In genomic region chr10:131902211-131902610, GRCh38 we compare ENCODE assay signal across 8 cellular contexts. TPM values are rescaled to one million over a fixed set of nuclear protein-coding genes. Genes with fewer than 3 reads are reported as not detected.
DNase-seq lines count a peak whose midpoint lies in the region; ATAC-seq and TF ChIP-seq lines count a peak whose summit lies in the region.

No MANE protein-coding gene starts in this region.

- H3K27ac ChIP-seq in WERI-Rb-1 = no peak overlapping the region
- peak overlapping the region; percentile 85 for H3K27ac ChIP-seq in skeletal muscle tissue (ENCODE audit: low read depth, low read length)

- DNase-seq in HAP-1 (ENCODE audit: low spot score in 2 of 2) (peak in 1 of 2 experiments; percentile 24), WERI-Rb-1 (no peak), glutamatergic neuron (no peak), NCI-H2196 treated with DMSO at 0.1 percent for 48 hours (lab: John Stamatoyannopoulos, UW; ENCODE audit: unreplicated experiment) (no peak), germinal center (ENCODE audit: low spot score) (no peak)
- DNase-seq in activated CD4-positive, alpha-beta T cell treated with anti-CD3 and anti-CD28 coated beads, Interleukin-2, amount 50 U/mL, for 48 hours = no peak

- H3K4me3 Mint-ChIP-seq in glutamatergic neuron (ENCODE audit: unreplicated experiment) = peak overlapping the region; percentile 87

- H3K9me3 ChIP-seq in HAP-1 (no peaks in the 10 kb centered on the region), WERI-Rb-1 (ENCODE audit: severe bottlenecking) (no peaks in the 10 kb centered on the region), skeletal muscle tissue (ENCODE audit: control insufficient read depth in 3 of 3, low read length in 3 of 3) (no peaks in the 10 kb centered on the region)

- peak overlapping the region; percentile 85 to 89 (median 85) for H3K9ac ChIP-seq in skeletal muscle tissue (ENCODE audit: low read depth in 1 of 3, low read length in 3 of 3)

- peaks cover 5% of the 10 kb centered on the region for H3K27me3 Mint-ChIP-seq in glutamatergic neuron (ENCODE audit: unreplicated experiment)

- no peak for ATAC-seq in GM18870 (IDR thresholded peaks at IDR 0.05; ENCODE audit: unreplicated experiment)

- in situ Hi-C loops in HAP-1 (cut with MboI; ENCODE audit: low sequenced_read_pairs) = no loop called here

- H3K36me3 ChIP-seq in HAP-1 (replicated peaks) (peaks cover 13% of the 10 kb centered on the region), WERI-Rb-1 (peaks cover 12% of the 10 kb centered on the region), skeletal muscle tissue (ENCODE audit: control insufficient read depth in 3 of 3, insufficient read depth in 3 of 3, low read length in 3 of 3) (peaks cover 4 to 7% (median 6%) of the 10 kb centered on the region in 3 donors)

- H3K9me3 Mint-ChIP-seq in glutamatergic neuron (ENCODE audit: unreplicated experiment) = peaks cover 3% of the 10 kb centered on the region

- H3K4me1 Mint-ChIP-seq in glutamatergic neuron (ENCODE audit: low read depth, unreplicated experiment) = peaks cover 20% of the 10 kb centered on the region

- no peaks in the 10 kb centered on the region for H3K27me3 ChIP-seq in HAP-1 (ENCODE audit: low read depth)
- peaks cover 29% of the 10 kb centered on the region for H3K27me3 ChIP-seq in WERI-Rb-1 (ENCODE audit: insufficient read depth, low read depth, severe bottlenecking)
- peaks cover 14% of the 10 kb centered on the region in 3 donors for H3K27me3 ChIP-seq in skeletal muscle tissue (ENCODE audit: control insufficient read depth in 3 of 3, insufficient read depth in 3 of 3, low read length in 3 of 3)

- H3K4me3 ChIP-seq in HAP-1 (peak overlapping the region; percentile 82), WERI-Rb-1 (ENCODE audit: low read depth, low read length) (peak overlapping the region; percentile 78; the same call in 1 of the 2 replicates), skeletal muscle tissue (ENCODE audit: low read length in 3 of 3) (peak overlapping the region; percentile 80 to 86 (median 82))

- H3K4me1 ChIP-seq in HAP-1 = peaks cover 13% of the 10 kb centered on the region
- H3K4me1 ChIP-seq in skeletal muscle tissue (ENCODE audit: control insufficient read depth in 3 of 3, insufficient read depth in 3 of 3, low read length in 3 of 3) = peaks cover 29 to 42% (median 31%) of the 10 kb centered on the region in 3 donors

- H3K27ac Mint-ChIP-seq in glutamatergic neuron (ENCODE audit: unreplicated experiment) = peak overlapping the region; percentile 80

- TF ChIP-seq CTCF in WERI-Rb-1 (IDR thresholded peaks at IDR 0.05; ENCODE audit: low read depth, low read length) (no peak), glutamatergic neuron (IDR thresholded peaks at IDR 0.05; ENCODE audit: partially characterized antibody, unreplicated experiment) (no peak)

- no peaks in the 10 kb centered on the region for H3K36me3 Mint-ChIP-seq in glutamatergic neuron (ENCODE audit: unreplicated experiment)

RNA-seq across cellular contexts. Expression of gene PPP2R2D, which starts 1.4 kb away (rescaled TPM):
- total RNA-seq in glutamatergic neuron (ENCODE audit: unreplicated experiment) (42.8 TPM), skeletal muscle tissue (27.1 TPM)
